8 cellular contexts compared by ENCODE assay signal in genomic region chr18:3703732-3704176, GRCh38.
DNase-seq lines count a peak whose midpoint lies in the region; ATAC-seq and TF ChIP-seq lines count a peak whose summit lies in the region.

No MANE protein-coding gene starts in this region.

- H3K4me3 ChIP-seq in GM12875 (ENCODE audit: low read depth, low read length): no peak overlapping the region

- ATAC-seq in GM19023 (IDR thresholded peaks at IDR 0.05; ENCODE audit: unreplicated experiment): no peak

- peak overlapping the region in 4 of 5 experiments; percentile 7 to 66 (median 32) for H3K4me3 Mint-ChIP-seq in brain

- H3K36me3 Mint-ChIP-seq in brain: peaks cover 14% of the 10 kb centered on the region

- H3K27ac Mint-ChIP-seq in brain: peak overlapping the region; percentile 47 to 95 (median 86)

- H3K27me3 Mint-ChIP-seq in brain: peaks cover 4% of the 10 kb centered on the region

- TF ChIP-seq CTCF in GM12875 (IDR thresholded peaks at IDR 0.05; ENCODE audit: borderline replicate concordance, insufficient read depth, low read depth, low read length) (peak; percentile 55; the same call in 1 of the 2 replicates), brain (conservative IDR thresholded peaks at IDR 0.05) (peak; percentile 79 to 86)

- peaks cover 33% of the 10 kb centered on the region for H3K4me1 Mint-ChIP-seq in brain

- DNase-seq in AG20443 (ENCODE audit: low spot score): peak; percentile 77
- peak; percentile 45 for DNase-seq in NCI-H82 treated with DMSO at 0.1 percent for 48 hours (lab: John Stamatoyannopoulos, UW; ENCODE audit: unreplicated experiment)
- DNase-seq in iris pigment epithelial cell (ENCODE audit: low read depth): peak; percentile 65
- peak; percentile 18 to 32 for DNase-seq in stimulated activated CD4-positive, alpha-beta T cell treated with anti-CD3 and anti-CD28 coated beads, Interleukin-2, amount 100 ng/mL, for 24 hours
- DNase-seq in amniotic stem cell (lab: John Stamatoyannopoulos, UW): no peak

- peaks cover 1 to 7% (median 5%) of the 10 kb centered on the region in 5 experiments for H3K9me3 Mint-ChIP-seq in brain
